1 cellular context compared by ENCODE assay signal in the genomic region with DNA sequence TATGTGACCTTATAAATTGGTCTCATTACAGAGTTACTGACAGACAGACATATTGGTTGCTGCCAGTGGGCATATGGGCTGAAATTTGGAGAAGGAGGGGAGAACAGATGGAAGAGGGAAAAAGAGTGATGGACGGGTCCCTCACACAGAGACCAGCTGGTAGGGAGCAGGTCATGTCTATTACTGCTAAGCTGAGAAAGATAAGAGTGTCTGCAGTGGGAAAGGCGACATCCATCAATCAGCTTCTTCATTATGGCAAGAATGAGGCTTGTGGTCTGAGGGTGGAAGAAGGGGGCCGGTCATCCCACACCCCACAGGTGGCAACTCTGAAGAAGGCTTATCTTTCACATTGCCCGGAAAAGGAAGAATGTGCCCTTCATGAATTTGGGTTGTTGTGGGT.
TF ChIP-seq lines count a peak whose summit lies in the region.

No MANE protein-coding gene starts in this region.

TF ChIP-seq in GM23338, 12 proteins besides CTCF, POLR2A, EP300 and RAD21 (continued from another document):
- TF ChIP-seq, protein P1, sequence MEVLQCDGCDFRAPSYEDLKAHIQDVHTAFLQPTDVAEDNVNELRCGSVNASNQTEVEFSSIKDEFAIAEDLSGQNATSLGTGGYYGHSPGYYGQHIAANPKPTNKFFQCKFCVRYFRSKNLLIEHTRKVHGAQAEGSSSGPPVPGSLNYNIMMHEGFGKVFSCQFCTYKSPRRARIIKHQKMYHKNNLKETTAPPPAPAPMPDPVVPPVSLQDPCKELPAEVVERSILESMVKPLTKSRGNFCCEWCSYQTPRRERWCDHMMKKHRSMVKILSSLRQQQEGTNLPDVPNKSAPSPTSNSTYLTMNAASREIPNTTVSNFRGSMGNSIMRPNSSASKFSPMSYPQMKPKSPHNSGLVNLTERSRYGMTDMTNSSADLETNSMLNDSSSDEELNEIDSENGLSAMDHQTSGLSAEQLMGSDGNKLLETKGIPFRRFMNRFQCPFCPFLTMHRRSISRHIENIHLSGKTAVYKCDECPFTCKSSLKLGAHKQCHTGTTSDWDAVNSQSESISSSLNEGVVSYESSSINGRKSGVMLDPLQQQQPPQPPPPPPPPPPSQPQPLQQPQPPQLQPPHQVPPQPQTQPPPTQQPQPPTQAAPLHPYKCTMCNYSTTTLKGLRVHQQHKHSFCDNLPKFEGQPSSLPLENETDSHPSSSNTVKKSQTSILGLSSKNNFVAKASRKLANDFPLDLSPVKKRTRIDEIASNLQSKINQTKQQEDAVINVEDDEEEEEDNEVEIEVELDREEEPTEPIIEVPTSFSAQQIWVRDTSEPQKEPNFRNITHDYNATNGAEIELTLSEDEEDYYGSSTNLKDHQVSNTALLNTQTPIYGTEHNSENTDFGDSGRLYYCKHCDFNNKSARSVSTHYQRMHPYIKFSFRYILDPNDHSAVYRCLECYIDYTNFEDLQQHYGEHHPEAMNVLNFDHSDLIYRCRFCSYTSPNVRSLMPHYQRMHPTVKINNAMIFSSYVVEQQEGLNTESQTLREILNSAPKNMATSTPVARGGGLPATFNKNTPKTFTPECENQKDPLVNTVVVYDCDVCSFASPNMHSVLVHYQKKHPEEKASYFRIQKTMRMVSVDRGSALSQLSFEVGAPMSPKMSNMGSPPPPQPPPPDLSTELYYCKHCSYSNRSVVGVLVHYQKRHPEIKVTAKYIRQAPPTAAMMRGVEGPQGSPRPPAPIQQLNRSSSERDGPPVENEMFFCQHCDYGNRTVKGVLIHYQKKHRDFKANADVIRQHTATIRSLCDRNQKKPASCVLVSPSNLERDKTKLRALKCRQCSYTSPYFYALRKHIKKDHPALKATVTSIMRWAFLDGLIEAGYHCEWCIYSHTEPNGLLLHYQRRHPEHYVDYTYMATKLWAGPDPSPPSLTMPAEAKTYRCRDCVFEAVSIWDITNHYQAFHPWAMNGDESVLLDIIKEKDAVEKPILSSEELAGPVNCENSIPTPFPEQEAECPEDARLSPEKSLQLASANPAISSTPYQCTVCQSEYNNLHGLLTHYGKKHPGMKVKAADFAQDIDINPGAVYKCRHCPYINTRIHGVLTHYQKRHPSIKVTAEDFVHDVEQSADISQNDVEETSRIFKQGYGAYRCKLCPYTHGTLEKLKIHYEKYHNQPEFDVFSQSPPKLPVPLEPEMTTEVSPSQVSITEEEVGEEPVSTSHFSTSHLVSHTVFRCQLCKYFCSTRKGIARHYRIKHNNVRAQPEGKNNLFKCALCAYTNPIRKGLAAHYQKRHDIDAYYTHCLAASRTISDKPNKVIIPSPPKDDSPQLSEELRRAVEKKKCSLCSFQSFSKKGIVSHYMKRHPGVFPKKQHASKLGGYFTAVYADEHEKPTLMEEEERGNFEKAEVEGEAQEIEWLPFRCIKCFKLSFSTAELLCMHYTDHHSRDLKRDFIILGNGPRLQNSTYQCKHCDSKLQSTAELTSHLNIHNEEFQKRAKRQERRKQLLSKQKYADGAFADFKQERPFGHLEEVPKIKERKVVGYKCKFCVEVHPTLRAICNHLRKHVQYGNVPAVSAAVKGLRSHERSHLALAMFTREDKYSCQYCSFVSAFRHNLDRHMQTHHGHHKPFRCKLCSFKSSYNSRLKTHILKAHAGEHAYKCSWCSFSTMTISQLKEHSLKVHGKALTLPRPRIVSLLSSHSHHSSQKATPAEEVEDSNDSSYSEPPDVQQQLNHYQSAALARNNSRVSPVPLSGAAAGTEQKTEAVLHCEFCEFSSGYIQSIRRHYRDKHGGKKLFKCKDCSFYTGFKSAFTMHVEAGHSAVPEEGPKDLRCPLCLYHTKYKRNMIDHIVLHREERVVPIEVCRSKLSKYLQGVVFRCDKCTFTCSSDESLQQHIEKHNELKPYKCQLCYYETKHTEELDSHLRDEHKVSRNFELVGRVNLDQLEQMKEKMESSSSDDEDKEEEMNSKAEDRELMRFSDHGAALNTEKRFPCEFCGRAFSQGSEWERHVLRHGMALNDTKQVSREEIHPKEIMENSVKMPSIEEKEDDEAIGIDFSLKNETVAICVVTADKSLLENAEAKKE (CRISPR knock-in tag; IDR thresholded peaks at IDR 0.05), result no peak
- TF ChIP-seq CREB1 (CRISPR knock-in tag; IDR thresholded peaks at IDR 0.05; ENCODE audit: low read depth), result no peak
